Comparison of ENCODE assay signal across 26 cellular contexts in the genomic region with DNA sequence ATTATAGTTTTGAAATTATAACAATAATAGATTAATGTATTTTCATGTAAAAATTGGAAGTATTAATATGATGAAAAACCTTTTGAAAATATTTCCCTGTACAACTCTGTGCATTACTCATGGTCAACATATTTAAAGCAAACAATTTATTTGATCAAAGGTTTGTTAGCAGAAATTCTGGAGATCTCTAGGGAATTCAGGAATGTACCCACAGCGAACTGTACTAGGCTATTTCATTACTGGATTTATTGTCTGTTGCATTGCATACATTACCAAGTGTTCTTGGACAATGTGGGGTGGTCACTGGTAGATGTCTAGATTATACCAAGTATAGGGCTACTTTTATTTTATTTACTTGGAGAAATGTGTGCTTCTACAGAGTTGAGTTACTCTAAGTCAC.
"Had no signal": no experiment of that assay in that cellular context is flagged by ENCODE, and none has a peak within 500 bp of the region (broad histone marks: within the 10 kb centered on the region; RNA-seq: fewer than 3 reads in every experiment).

No MANE protein-coding gene starts in this region.

- H3K27me3 ChIP-seq: adrenal gland, ascending aorta, esophagus squamous epithelium, gastroesophageal sphincter, hepatocyte, tibial nerve had no signal

- H3K9me3 ChIP-seq: adrenal gland, ascending aorta had no signal

- H3K4me1 ChIP-seq: adrenal gland, ascending aorta, esophagus squamous epithelium, gastroesophageal sphincter, tibial nerve had no signal

- H3K4me2 ChIP-seq: hepatocyte had no signal

- H3K4me3 ChIP-seq: adrenal gland, ascending aorta, esophagus squamous epithelium, gastroesophageal sphincter, hepatocyte, mucosa of descending colon, tibial nerve had no signal

- ATAC-seq: activated CD4-positive, alpha-beta T cell treated with anti-CD3 and anti-CD28 coated beads for 36 hours; activated CD8-positive, alpha-beta memory T cell treated with anti-CD3 and anti-CD28 coated beads, Interleukin-2, amount 10 ng/mL, durations not matched to agents 7 days and 5 days; activated CD8-positive, alpha-beta T cell treated with anti-CD3 and anti-CD28 coated beads, Interleukin-2, amount 10 ng/mL, durations not matched to agents 7 days and 5 days; activated T-cell treated with anti-CD3 and anti-CD28 coated beads, Interleukin-2, amount 50 U/mL, for 72 hours; gastroesophageal sphincter; left ventricle myocardium superior; mucosa of descending colon; natural killer cell treated with Interleukin-12 subunit alpha and Interleukin-12 subunit beta and Interleukin-15 and Interleukin-18, amount 100 ng/mL, for 72 hours; right cardiac atrium; T-cell had no signal

- DNase-seq: activated CD4-positive, alpha-beta T cell treated with anti-CD3 and anti-CD28 coated beads for 36 hours; activated CD4-positive, CD25-positive, alpha-beta regulatory T cell; activated CD8-positive, alpha-beta memory T cell treated with anti-CD3 and anti-CD28 coated beads, Interleukin-2, amount 10 ng/mL, durations not matched to agents 7 days and 5 days; activated CD8-positive, alpha-beta T cell treated with anti-CD3 and anti-CD28 coated beads, Interleukin-2, amount 10 ng/mL, durations not matched to agents 7 days and 5 days; activated naive CD4-positive, alpha-beta T cell; activated T-cell treated with anti-CD3 and anti-CD28 coated beads for 4 hours; activated T-cell treated with anti-CD3 and anti-CD28 coated beads, Interleukin-2, amount 50 U/mL, for 72 hours; adrenal gland; caudate nucleus; dermis blood vessel endothelial cell; effector CD4-positive, alpha-beta T cell; esophagus squamous epithelium; islet precursor cell; left ventricle myocardium superior; mucosa of descending colon; posterior cingulate gyrus; right cardiac atrium; stimulated activated CD4-positive, alpha-beta T cell treated with anti-CD3 and anti-CD28 coated beads, Interleukin-2, amount 100 ng/mL, for 48 hours; stimulated activated naive CD4-positive, alpha-beta T cell treated with Interleukin-2 at 50 U/mL for 16 hours; T-cell had no signal

- H2AFZ ChIP-seq: hepatocyte had no signal

- H3K36me3 ChIP-seq: adrenal gland, ascending aorta, esophagus squamous epithelium, gastroesophageal sphincter, tibial nerve had no signal

- H3K79me2 ChIP-seq: hepatocyte had no signal

- H3K27ac ChIP-seq: adrenal gland, ascending aorta, epithelial cell of prostate, esophagus squamous epithelium, gastroesophageal sphincter, hepatocyte, tibial nerve had no signal
